17 cellular contexts compared by ENCODE assay signal in the genomic region with DNA sequence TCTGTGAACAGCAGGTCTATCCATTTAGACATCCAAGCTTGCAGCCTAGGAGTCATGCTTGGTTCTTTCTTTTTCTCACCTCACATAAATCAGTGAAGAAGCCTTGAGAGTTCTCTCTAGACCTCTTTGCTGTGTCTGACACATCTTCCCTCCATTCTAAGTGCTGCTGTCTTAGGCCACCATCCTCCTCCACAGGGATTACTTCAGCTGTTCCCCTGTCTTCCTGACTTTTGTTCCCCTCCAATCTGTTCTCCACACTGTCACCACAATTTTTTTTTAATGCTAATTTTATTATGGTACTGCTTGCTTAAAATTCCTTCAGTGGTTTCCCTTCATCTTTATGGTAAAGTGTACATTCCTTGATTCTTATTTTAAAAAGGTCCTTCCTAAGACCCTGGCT.
DNase-seq lines count a peak whose midpoint lies in the region; ATAC-seq and TF ChIP-seq lines count a peak whose summit lies in the region.
"Had no signal": no experiment of that assay in that cellular context is flagged by ENCODE, and none has a peak within 500 bp of the region (broad histone marks: within the 10 kb centered on the region; RNA-seq: fewer than 3 reads in every experiment).

No MANE protein-coding gene starts in this region.

- 0 out of 2 replicates have a peak overlapping the region, but pooled peaks have one; percentile 44 for H3K23ac ChIP-seq in IMR-90 (ENCODE audit: low read depth, low read length)

- H3K27me3 ChIP-seq in ACC112 (ENCODE audit: insufficient read depth, low read length): no peaks in the 10 kb centered on the region
- H3K27me3 ChIP-seq in IMR-90 (ENCODE audit: control insufficient read depth, insufficient read depth, low read length): no peaks in the 10 kb centered on the region
- H3K27me3 ChIP-seq: Peyer's patch had no signal

- H3K36me3 Mint-ChIP-seq in nephron (ENCODE audit: low read depth): peaks cover 38% of the 10 kb centered on the region

- H3K9me1 ChIP-seq in IMR-90 (ENCODE audit: insufficient read depth, low read length): peaks cover 8% of the 10 kb centered on the region

- H3K4me1 ChIP-seq in ACC112 (ENCODE audit: control insufficient read depth, insufficient read depth, low read length, unreplicated experiment) (peaks cover 46% of the 10 kb centered on the region), IMR-90 (ENCODE audit: control insufficient read depth, insufficient read depth, low read length) (peaks cover 17% of the 10 kb centered on the region)

- no peak overlapping the region for H3K18ac ChIP-seq in IMR-90 (ENCODE audit: low read depth, low read length)

- peaks cover 19% of the 10 kb centered on the region for H3K9me3 Mint-ChIP-seq in nephron
- H3K9me3 Mint-ChIP-seq: CD4-positive, alpha-beta memory T cell had no signal

- POLR2A ChIA-PET in IMR-90 (lab: Charles Lee; ENCODE audit: unreplicated experiment): no interaction called here

- H3K4me2 ChIP-seq in IMR-90 (ENCODE audit: low read depth, low read length): no peak overlapping the region
- H3K4me2 ChIP-seq: KMS-11 had no signal

- dilution Hi-C loops in IMR-90 (cut with HindIII; ENCODE audit: low sequenced_read_pairs, unreplicated experiment): no loop called here

- no peaks in the 10 kb centered on the region for H4K20me1 ChIP-seq in IMR-90 (ENCODE audit: insufficient read depth, low read length)

- no peak overlapping the region for H2BK15ac ChIP-seq in IMR-90 (ENCODE audit: low read depth, low read length)

- no TSS peak for BruUV-seq in IMR-90 (replicated peaks; lab: Mats Ljungman, UMichigan)

- peak overlapping the region; percentile 22 for H2BK20ac ChIP-seq in IMR-90 (ENCODE audit: low read depth, low read length)

- peaks cover 12% of the 10 kb centered on the region; the same call in 1 of the 2 replicates for H3K36me3 ChIP-seq in ACC112 (ENCODE audit: insufficient read depth, low read length)
- H3K36me3 ChIP-seq in IMR-90 (ENCODE audit: control insufficient read depth, insufficient read depth, low read length): peaks cover 5% of the 10 kb centered on the region

- peak overlapping the region; percentile 30 for H2BK120ac ChIP-seq in IMR-90 (ENCODE audit: low read depth, low read length)

- H3K9me3 ChIP-seq in IMR-90 (ENCODE audit: control insufficient read depth, insufficient read depth, low read length): no peaks in the 10 kb centered on the region
- H3K9me3 ChIP-seq: Peyer's patch had no signal

- H4K8ac ChIP-seq in IMR-90 (ENCODE audit: low read depth in 2 of 2, low read length in 2 of 2): no peak overlapping the region

- H3K27ac ChIP-seq in ACC112 (ENCODE audit: low read depth, low read length): peak overlapping the region; percentile 59; the same call in 1 of the 2 replicates
- no peak overlapping the region for H3K27ac ChIP-seq in IMR-90 (ENCODE audit: insufficient read depth, low read length)
- H3K27ac ChIP-seq: KMS-11, Peyer's patch had no signal

- peaks cover 3 to 22% of the 10 kb centered on the region in 2 experiments; a peak in 3 of 4 replicates for H3K79me1 ChIP-seq in IMR-90 (ENCODE audit: low read depth in 1 of 2, low read length in 2 of 2)

- peak overlapping the region; percentile 32 to 48 (median 33) for H3K27ac Mint-ChIP-seq in nephron

- intact Hi-C loops in IMR-90 (cut with micrococcal nuclease): loop anchor here (2.0 to 5.0 kb wide), 2 partner anchors 624 to 1662 kb away; a partner anchor contains a TSS

- DNase-seq in IMR-90 (no peak), astrocyte of the hippocampus (ENCODE audit: low read depth, low spot score) (peak; percentile 11), NCI-H2029 (lab: John Stamatoyannopoulos, UW) (no peak), amygdala (lab: John Stamatoyannopoulos, UW) (no peak)
- DNase-seq in stimulated activated CD4-positive, alpha-beta T cell treated with anti-CD3 and anti-CD28 coated beads, Interleukin-15, amount 100 ng/mL, for 24 hours: no peak
- DNase-seq: 8988T; CD4-positive, alpha-beta memory T cell; NCI-H1048; NCI-H1436 treated with DMSO at 0.1 percent for 48 hours; NCI-H510A; Peyer's patch had no signal

- H3K9ac ChIP-seq in IMR-90 (ENCODE audit: low read depth, low read length): no peak overlapping the region
- H3K9ac ChIP-seq: KMS-11 had no signal

- CTCF ChIA-PET in IMR-90 (lab: Yijun Ruan, JAX): interaction anchor here (0.6 to 1.6 kb wide), 6 partner anchors 10 to 183 kb away, joined by 3 to 7 read pairs (median 4); no protein-coding TSS in a partner anchor

- no peak overlapping the region for H2AFZ ChIP-seq in ACC112 (ENCODE audit: low read length, unreplicated experiment)
- no peak overlapping the region for H2AFZ ChIP-seq in IMR-90 (replicated peaks; ENCODE audit: low read length, poor library complexity)

- H4K5ac ChIP-seq in IMR-90 (ENCODE audit: low read depth, low read length): 0 out of 2 replicates have a peak overlapping the region, but pooled peaks have one; percentile 45

- H3K27me3 Mint-ChIP-seq in nephron (ENCODE audit: low read depth): no peaks in the 10 kb centered on the region
- H3K27me3 Mint-ChIP-seq: CD4-positive, alpha-beta memory T cell had no signal

- no peak for TF ChIP-seq POLR2A in IMR-90 (IDR thresholded peaks at IDR 0.05; ENCODE audit: low read depth, low read length)

- no peak overlapping the region for H2AK9ac ChIP-seq in IMR-90 (replicated peaks; ENCODE audit: low read depth, low read length, poor library complexity)

- H2BK5ac ChIP-seq in IMR-90 (ENCODE audit: low read depth, low read length, poor library complexity, severe bottlenecking): no peak overlapping the region

- in situ Hi-C loops in IMR-90 (cut with MboI; ENCODE audit: low sequenced_read_pairs): no loop called here

- H3K4me1 Mint-ChIP-seq in nephron: peaks cover 45% of the 10 kb centered on the region
- H3K4me1 Mint-ChIP-seq: CD4-positive, alpha-beta memory T cell had no signal

- no peak overlapping the region for H3K56ac ChIP-seq in IMR-90 (ENCODE audit: extremely low read depth, insufficient read depth, low read length)

- H3K4me3 Mint-ChIP-seq in nephron: no peak overlapping the region
- H3K4me3 Mint-ChIP-seq: CD4-positive, alpha-beta memory T cell had no signal

- H4K91ac ChIP-seq in IMR-90 (ENCODE audit: insufficient read depth, low read depth, low read length): peak overlapping the region; percentile 16; the same call in 1 of the 2 replicates

- TF ChIP-seq RAD21 in IMR-90 (IDR thresholded peaks at IDR 0.05; ENCODE audit: low read length): no peak

- peak overlapping the region; percentile 60; the same call in 1 of the 2 replicates for H3K14ac ChIP-seq in IMR-90 (replicated peaks; ENCODE audit: low read depth, low read length)

- 0 out of 2 replicates have a peak overlapping the region, but pooled peaks have one; percentile 47 for H2AK5ac ChIP-seq in IMR-90 (ENCODE audit: low read depth, low read length)

- H3K4ac ChIP-seq in IMR-90 (ENCODE audit: low read depth, low read length): peak overlapping the region; percentile 76; the same call in 1 of the 2 replicates

- no peak for ATAC-seq in IMR-90 (ENCODE audit: low read depth)
- no peak for ATAC-seq in HG02571 (IDR thresholded peaks at IDR 0.05; ENCODE audit: unreplicated experiment)
- ATAC-seq: HepG2, Right ventricle myocardium inferior had no signal

- TF ChIP-seq CTCF in IMR-90 (conservative IDR thresholded peaks at IDR 0.05; ENCODE audit: low read depth, low read length) (no peak), nephron (IDR thresholded peaks at IDR 0.05; ENCODE audit: unreplicated experiment in 3 of 3) (no peak)

- H3K4me3 ChIP-seq in ACC112 (ENCODE audit: low read depth, low read length) (no peak overlapping the region), IMR-90 (ENCODE audit: insufficient read depth, low read depth, low read length) (no peak overlapping the region)
- H3K4me3 ChIP-seq: Peyer's patch had no signal

- H3K79me2 ChIP-seq in ACC112 (ENCODE audit: control insufficient read depth, insufficient read depth, low read length, unreplicated experiment): no peaks in the 10 kb centered on the region

TF ChIP-seq in IMR-90, 13 proteins besides CTCF, POLR2A, EP300 and RAD21:
- no peak for TF ChIP-seq FOS (IDR thresholded peaks at IDR 0.05; ENCODE audit: low read depth, low read length)
- TF ChIP-seq RCOR1 (IDR thresholded peaks at IDR 0.05; ENCODE audit: insufficient replicate concordance, low read length): no peak
- no peak for TF ChIP-seq BHLHE40 (IDR thresholded peaks at IDR 0.05; ENCODE audit: low read depth, low read length)
- no peak for TF ChIP-seq SMC3 (IDR thresholded peaks at IDR 0.05; ENCODE audit: low read depth, low read length)
- no peak for TF ChIP-seq MXI1 (IDR thresholded peaks at IDR 0.05; ENCODE audit: borderline replicate concordance, low read depth, low read length)
- no peak for TF ChIP-seq MAZ (IDR thresholded peaks at IDR 0.05; ENCODE audit: borderline replicate concordance, low read depth, low read length)
- TF ChIP-seq CEBPB (IDR thresholded peaks at IDR 0.05; ENCODE audit: low read depth, low read length): no peak
- TF ChIP-seq NFE2L2 (IDR thresholded peaks at IDR 0.05; ENCODE audit: low read depth, low read length): no peak
- no peak for TF ChIP-seq RFX5 (IDR thresholded peaks at IDR 0.05; ENCODE audit: low read depth, low read length)
- TF ChIP-seq, protein P1, sequence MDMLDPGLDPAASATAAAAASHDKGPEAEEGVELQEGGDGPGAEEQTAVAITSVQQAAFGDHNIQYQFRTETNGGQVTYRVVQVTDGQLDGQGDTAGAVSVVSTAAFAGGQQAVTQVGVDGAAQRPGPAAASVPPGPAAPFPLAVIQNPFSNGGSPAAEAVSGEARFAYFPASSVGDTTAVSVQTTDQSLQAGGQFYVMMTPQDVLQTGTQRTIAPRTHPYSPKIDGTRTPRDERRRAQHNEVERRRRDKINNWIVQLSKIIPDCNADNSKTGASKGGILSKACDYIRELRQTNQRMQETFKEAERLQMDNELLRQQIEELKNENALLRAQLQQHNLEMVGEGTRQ (IDR thresholded peaks at IDR 0.05; ENCODE audit: low read depth, low read length): no peak
- TF ChIP-seq, protein P2, sequence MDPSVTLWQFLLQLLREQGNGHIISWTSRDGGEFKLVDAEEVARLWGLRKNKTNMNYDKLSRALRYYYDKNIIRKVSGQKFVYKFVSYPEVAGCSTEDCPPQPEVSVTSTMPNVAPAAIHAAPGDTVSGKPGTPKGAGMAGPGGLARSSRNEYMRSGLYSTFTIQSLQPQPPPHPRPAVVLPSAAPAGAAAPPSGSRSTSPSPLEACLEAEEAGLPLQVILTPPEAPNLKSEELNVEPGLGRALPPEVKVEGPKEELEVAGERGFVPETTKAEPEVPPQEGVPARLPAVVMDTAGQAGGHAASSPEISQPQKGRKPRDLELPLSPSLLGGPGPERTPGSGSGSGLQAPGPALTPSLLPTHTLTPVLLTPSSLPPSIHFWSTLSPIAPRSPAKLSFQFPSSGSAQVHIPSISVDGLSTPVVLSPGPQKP (IDR thresholded peaks at IDR 0.05; ENCODE audit: borderline replicate concordance, low read depth, low read length): no peak
- no peak for TF ChIP-seq MAFK (IDR thresholded peaks at IDR 0.05; ENCODE audit: low read depth, low read length)
- no peak for TF ChIP-seq CHD1 (IDR thresholded peaks at IDR 0.05; ENCODE audit: low read depth, low read length)
